ENCODE assay signal across 8 cellular contexts in genomic region chr4:107930821-107931774, GRCh38. TPM values are rescaled to one million over a fixed set of nuclear protein-coding genes. Genes with fewer than 3 reads are reported as not detected.
DNase-seq lines count a peak whose midpoint lies in the region; ATAC-seq and TF ChIP-seq lines count a peak whose summit lies in the region.

Gene CYP2U1, plus strand, starts transcription at chr4:107931549. Its CDS starts 95 bp downstream, at chr4:107931644.

- no peak within 1 kb of the TSS for H2AFZ ChIP-seq in H9 (ENCODE audit: low read length)

- no peak within 1 kb of the TSS for H2AK5ac ChIP-seq in H9 (ENCODE audit: insufficient read length, low read length)

- H3K4me2 ChIP-seq in H9 (ENCODE audit: insufficient read depth, insufficient read length, low read length), result peak within 1 kb of the TSS; percentile 67

- WGBS in H9 (ENCODE audit: extremely low coverage, insufficient read length, low lambda C conversion rate), result no CpG with 5 or more reads among the region's 78 CpGs
- WGBS in adrenal gland, 4 donors, result 1 to 8% (median 2%) methylated on average over 25 to 78 of the region's 78 CpGs
- WGBS in psoas muscle, 3 donors, result 1 to 4% (median 2%) methylated on average over 50 to 78 of the region's 78 CpGs

- no peaks in the 10 kb centered on the region; the same call in 1 of the 2 replicates for H3K4me1 ChIP-seq in H9 (ENCODE audit: insufficient read depth, low read length)
- peaks cover 5 to 11% of the 10 kb centered on the region in 2 donors for H3K4me1 ChIP-seq in adrenal gland (replicated peaks in 1 of 2)
- H3K4me1 ChIP-seq in left ventricle myocardium inferior, result peaks cover 44% of the 10 kb centered on the region
- peaks cover 34% of the 10 kb centered on the region for H3K4me1 ChIP-seq in psoas muscle

- H3K9ac ChIP-seq in H9 (ENCODE audit: extremely low read depth, insufficient read length, low read length), result no peak within 1 kb of the TSS

- no peak within 1 kb of the TSS for H2BK12ac ChIP-seq in H9 (ENCODE audit: insufficient read length, low read depth, low read length)

- peak in 1 of 2 donors; percentile 77 for TF ChIP-seq POLR2A in adrenal gland (IDR thresholded peaks at IDR 0.05)

- no peaks in the 10 kb centered on the region for H3K9me3 Mint-ChIP-seq in H9

- peaks cover 34% of the 10 kb centered on the region for H3K27me3 Mint-ChIP-seq in H9 (ENCODE audit: low read depth)

- H3K4me3 ChIP-seq in GM06990 (replicated peaks; ENCODE audit: low read depth, low read length) (peak within 1 kb of the TSS; percentile 84), MG63 (peak within 1 kb of the TSS; percentile 57), adrenal gland (peak within 1 kb of the TSS; percentile 39 to 89 (median 42)), left ventricle myocardium inferior (peak within 1 kb of the TSS; percentile 92), psoas muscle (peak within 1 kb of the TSS; percentile 92)

- TF ChIP-seq CTCF in GM06990 (IDR thresholded peaks at IDR 0.05; ENCODE audit: insufficient read depth, low read length, poor library complexity, severe bottlenecking) (no peak), H9 (conservative IDR thresholded peaks at IDR 0.05) (no peak), adrenal gland (IDR thresholded peaks at IDR 0.05) (peak in 3 of 6 experiments; percentile 15 to 40 (median 37)), left ventricle myocardium inferior (IDR thresholded peaks at IDR 0.05; ENCODE audit: borderline replicate concordance) (peak; percentile 53), psoas muscle (IDR thresholded peaks at IDR 0.05) (peak; percentile 29)

- H2BK20ac ChIP-seq in H9 (ENCODE audit: low read depth, low read length, poor library complexity, severe bottlenecking), result no peak within 1 kb of the TSS

- H3K4ac ChIP-seq in H9 (ENCODE audit: low read depth, low read length), result no peak within 1 kb of the TSS

- H2BK120ac ChIP-seq in H9 (ENCODE audit: low read depth, low read length, poor library complexity, severe bottlenecking), result no peak within 1 kb of the TSS

- no peak within 1 kb of the TSS for H4K91ac ChIP-seq in H9 (ENCODE audit: insufficient read length, low read depth, low read length)

- H3K56ac ChIP-seq in H9 (ENCODE audit: insufficient read length, low read depth, low read length), result no peak within 1 kb of the TSS

- no peak within 1 kb of the TSS for H2BK5ac ChIP-seq in H9 (ENCODE audit: insufficient read length, low read length)

- H3K27ac Mint-ChIP-seq in H9, result peak within 1 kb of the TSS in 1 of 3 experiments; percentile 71; a peak in 2 of 7 replicates

- peak within 1 kb of the TSS; percentile 71 to 83 for H3K4me3 Mint-ChIP-seq in H9

- no peak within 1 kb of the TSS for H4K5ac ChIP-seq in H9 (ENCODE audit: insufficient read length, low read depth, low read length)

- H3K23me2 ChIP-seq in H9 (ENCODE audit: insufficient read length, low read depth, low read length, poor library complexity, severe bottlenecking), result peaks cover 12% of the 10 kb centered on the region

- H3K27ac ChIP-seq in H9 (ENCODE audit: insufficient read length, low read depth, low read length) (no peak within 1 kb of the TSS), adrenal gland (peak within 1 kb of the TSS; percentile 18 to 87 (median 57)), left ventricle myocardium inferior (replicated peaks) (peak within 1 kb of the TSS; percentile 87), psoas muscle (peak within 1 kb of the TSS; percentile 82)

- H3K79me2 ChIP-seq in H9 (ENCODE audit: insufficient read depth, low read length), result no peaks in the 10 kb centered on the region

- peak within 1 kb of the TSS; percentile 59 for H3K14ac ChIP-seq in H9 (ENCODE audit: insufficient read depth, low read length)

- no peaks in the 10 kb centered on the region for H3K79me1 ChIP-seq in H9 (ENCODE audit: insufficient read depth, low read depth, low read length, poor library complexity, severe bottlenecking)

- H4K8ac ChIP-seq in H9 (replicated peaks; ENCODE audit: insufficient read length, low read depth, low read length), result no peak within 1 kb of the TSS

- peak; percentile 87 for DNase-seq in GM06990 (ENCODE audit: extremely low read depth, insufficient read length)
- DNase-seq in H9, result peak; percentile 92
- peak; percentile 77 for DNase-seq in MG63
- peak; percentile 74 for DNase-seq in T follicular helper cell (ENCODE audit: low read depth)
- peak; percentile 77 to 92 (median 89) for DNase-seq in adrenal gland
- peak; percentile 92 for DNase-seq in left ventricle myocardium inferior
- peak; percentile 91 to 93 for DNase-seq in psoas muscle
- peak; percentile 84 for DNase-seq in ureter (ENCODE audit: low spot score)

- H3K27me3 ChIP-seq in GM06990 (replicated peaks; ENCODE audit: control insufficient read depth, insufficient read depth, low read length) (no peaks in the 10 kb centered on the region), H9 (ENCODE audit: insufficient read depth, low read length) (peaks cover 6% of the 10 kb centered on the region; the same call in 1 of the 2 replicates), MG63 (no peaks in the 10 kb centered on the region), adrenal gland (no peaks in the 10 kb centered on the region), left ventricle myocardium inferior (ENCODE audit: low read depth) (no peaks in the 10 kb centered on the region), psoas muscle (ENCODE audit: insufficient read depth in 3 of 3, low read length in 2 of 3) (no peaks in the 10 kb centered on the region)

- peaks cover 18% of the 10 kb centered on the region in 2 experiments for H3K4me1 Mint-ChIP-seq in H9

- H3K18ac ChIP-seq in H9 (ENCODE audit: insufficient read length, low read depth, low read length), result peak within 1 kb of the TSS; percentile 9

- H3K9me3 ChIP-seq in H9 (ENCODE audit: control insufficient read depth, low read depth, low read length) (no peaks in the 10 kb centered on the region), MG63 (no peaks in the 10 kb centered on the region), adrenal gland (replicated peaks in 1 of 3) (no peaks in the 10 kb centered on the region), left ventricle myocardium inferior (replicated peaks) (no peaks in the 10 kb centered on the region), psoas muscle (no peaks in the 10 kb centered on the region)

- no peak within 1 kb of the TSS for H3K23ac ChIP-seq in H9 (ENCODE audit: insufficient read length, low read depth, low read length)

- H4K20me1 ChIP-seq in H9 (ENCODE audit: control insufficient read depth, insufficient read depth, insufficient read length), result peaks cover 3% of the 10 kb centered on the region

- H3T11ph ChIP-seq in H9 (ENCODE audit: low read length), result no peak within 1 kb of the TSS

- H2BK15ac ChIP-seq in H9 (ENCODE audit: low read depth, low read length), result no peak within 1 kb of the TSS

- H3K36me3 ChIP-seq in GM06990 (ENCODE audit: control insufficient read depth, insufficient read depth, low read length), result no peaks in the 10 kb centered on the region
- H3K36me3 ChIP-seq in MG63, result no peaks in the 10 kb centered on the region
- no peaks in the 10 kb centered on the region for H3K36me3 ChIP-seq in adrenal gland (replicated peaks in 1 of 2)
- peaks cover 2% of the 10 kb centered on the region for H3K36me3 ChIP-seq in left ventricle myocardium inferior
- no peaks in the 10 kb centered on the region for H3K36me3 ChIP-seq in psoas muscle (ENCODE audit: insufficient read depth in 1 of 2, low read depth in 1 of 2)

- peak; percentile 97 to 98 (median 98) for ATAC-seq in psoas muscle

- intact Hi-C loops in adrenal gland (cut with DNase I), result no loop called here
- intact Hi-C loops in left ventricle myocardium inferior (cut with micrococcal nuclease), result no loop called here
- intact Hi-C loops in psoas muscle (cut with DNase I), result loop anchor here in 1 of 2 donors (2.0 kb wide), 1 partner anchor 58 kb away; the partner anchor contains the start of gene HADH

- H3K36me3 Mint-ChIP-seq in H9 (ENCODE audit: insufficient read depth in 1 of 3, low read depth in 3 of 3), result peaks cover 0 to 18% (median 2%) of the 10 kb centered on the region in 3 experiments; a peak in 6 of 7 replicates

RNA-seq across cellular contexts. Expression of gene CYP2U1, which starts in this region (rescaled TPM):
- total RNA-seq in H9 (2021) (8.9 and 9.6 TPM in 2 replicates), adrenal gland (10 to 100 TPM in 5 of 8 donors, 1 to 10 TPM in 3; 5.5 to 21.3 (median 12.3) TPM), left ventricle myocardium inferior (9.4 TPM), psoas muscle (1 to 10 TPM; 2.4 to 4.5 (median 3.9) TPM), ureter (6.7 TPM)
- total RNA-seq in MG63 (2014; rRNA removed; shearing (Covaris generic); ENCODE audit: low replicate concordance), result 2.0 and 4.9 TPM in 2 replicates
- polyA plus RNA-seq in adrenal gland (1 to 10 TPM; 2.3 to 7.3 (median 2.7) TPM), psoas muscle (1 to 10 TPM in 2 of 3 donors, under 1 TPM in 1; 0.95 to 3.7 (median 1.9) TPM)

Comparison
In these comparisons a context has a peak if more than half of its experiments do, and no peak if none do; other contexts are left out.
1. CTCF ChIP-seq: peak in left ventricle myocardium inferior (single experiment) and psoas muscle (single experiment); none in GM06990 (single experiment) and H9 (single experiment).
2. Peak in every context shown above with its lines, with median percentiles within 50 percentile points of each other: DNase-seq and H3K4me3 ChIP-seq.